ENCODE assay signal across 18 cellular contexts in the genomic region with DNA sequence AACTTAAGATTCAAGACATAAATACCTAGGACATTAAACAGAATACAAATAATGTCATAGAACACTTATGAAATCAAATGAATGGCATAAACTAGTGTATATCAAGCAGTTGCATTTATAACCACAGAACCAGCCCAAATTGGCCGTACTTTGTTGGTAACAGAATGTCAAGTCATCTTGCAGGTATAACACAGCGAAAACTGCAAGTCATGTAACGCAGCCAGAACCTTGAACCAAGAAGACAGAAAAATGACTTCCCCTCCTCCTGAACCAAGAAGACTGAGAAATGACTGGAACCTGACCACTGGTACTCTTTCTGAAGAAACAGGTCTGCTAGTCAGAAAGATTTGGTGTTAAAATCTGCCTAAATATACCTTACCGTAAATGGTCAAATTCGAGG. TPM values are rescaled to one million over a fixed set of nuclear protein-coding genes. Genes with fewer than 3 reads are reported as not detected.
A peak's percentile ranks its signal among the peaks of the same experiment; 100 is the strongest.
DNase-seq lines count a peak whose midpoint lies in the region; ATAC-seq, FAIRE-seq and TF ChIP-seq lines count a peak whose summit lies in the region.
"Had no signal": no experiment of that assay in that cellular context is flagged by ENCODE, and none has a peak within 500 bp of the region (broad histone marks: within the 10 kb centered on the region; RNA-seq: fewer than 3 reads in every experiment).

No MANE protein-coding gene starts in this region.

- TF ChIP-seq CTCF in HepG2 (CRISPR knock-in tag; IDR thresholded peaks at IDR 0.05) (no peak), right lobe of liver (IDR thresholded peaks at IDR 0.05) (no peak), Loucy (conservative IDR thresholded peaks at IDR 0.05; ENCODE audit: low read length) (no peak)

- peak overlapping the region; percentile 61 for H3K18ac ChIP-seq in mesendoderm (ENCODE audit: low read length)

- H2BK120ac ChIP-seq in mesendoderm (ENCODE audit: low read depth, low read length), result no peak overlapping the region

- H3K4me1 ChIP-seq in HepG2 (ENCODE audit: insufficient read depth, low read length) (no peaks in the 10 kb centered on the region), right lobe of liver (no peaks in the 10 kb centered on the region), Loucy (ENCODE audit: insufficient read depth, low read length, poor library complexity, severe bottlenecking) (no peaks in the 10 kb centered on the region), mesendoderm (ENCODE audit: control insufficient read depth, low read depth, low read length) (no peaks in the 10 kb centered on the region)
- H3K4me1 ChIP-seq: BLaER1 had no signal

- 59% methylated on average over 5 of the region's 5 CpGs for WGBS in HepG2 (ENCODE audit: low lambda C conversion rate)
- WGBS in right lobe of liver (ENCODE audit: insufficient coverage, low coverage, low lambda C conversion rate, missing lambda C conversion rate), result 76% methylated on average over 4 of the region's 5 CpGs
- WGBS in mesendoderm (ENCODE audit: extremely low coverage, insufficient coverage, low lambda C conversion rate), result no CpG with 5 or more reads among the region's 5 CpGs

- POLR2A ChIA-PET in HepG2 (lab: Yijun Ruan, JAX), result no interaction called here

- intact Hi-C loops in HepG2 (cut with micrococcal nuclease; ENCODE audit: unreplicated experiment) (no loop called here), right lobe of liver (cut with DNase I) (no loop called here), posterior vena cava (cut with DNase I) (no loop called here)

- no peak overlapping the region for H2AK5ac ChIP-seq in mesendoderm (ENCODE audit: low read length)

- H3K36me3 ChIP-seq in HepG2 (replicated peaks in 1 of 2; ENCODE audit: control insufficient read depth in 1 of 2, insufficient read depth in 2 of 2, low read length in 2 of 2) (no peaks in the 10 kb centered on the region), right lobe of liver (no peaks in the 10 kb centered on the region), Loucy (ENCODE audit: insufficient read depth, low read length) (no peaks in the 10 kb centered on the region), mesendoderm (ENCODE audit: control insufficient read depth, insufficient read depth, low read length) (no peaks in the 10 kb centered on the region)
- H3K36me3 ChIP-seq: BLaER1 had no signal

- TF ChIP-seq POLR2A in HepG2 (IDR thresholded peaks at IDR 0.05; ENCODE audit: insufficient read depth in 1 of 2, low read depth in 2 of 2, low read length in 2 of 2), result no peak
- no peak for TF ChIP-seq POLR2A in right lobe of liver (IDR thresholded peaks at IDR 0.05)

- H3F3A ChIP-seq in Loucy (ENCODE audit: low read depth), result no peaks in the 10 kb centered on the region

- H3K56ac ChIP-seq in mesendoderm (ENCODE audit: low read length), result no peak overlapping the region

- H3K27me3 ChIP-seq in HepG2 (ENCODE audit: control insufficient read depth in 1 of 2, insufficient read depth in 2 of 2, low read length in 2 of 2), result no peaks in the 10 kb centered on the region
- no peaks in the 10 kb centered on the region for H3K27me3 ChIP-seq in right lobe of liver
- no peaks in the 10 kb centered on the region for H3K27me3 ChIP-seq in Loucy (ENCODE audit: insufficient read depth, low read length, poor library complexity, severe bottlenecking)
- H3K27me3 ChIP-seq in mesendoderm (ENCODE audit: insufficient read depth, low read length, poor library complexity), result no peaks in the 10 kb centered on the region
- H3K27me3 ChIP-seq: BLaER1 had no signal

- no peak overlapping the region for H4K5ac ChIP-seq in mesendoderm (ENCODE audit: low read length)

- H3K27ac ChIP-seq in HepG2 (ENCODE audit: extremely low read length, insufficient read depth, low read length) (no peak overlapping the region), right lobe of liver (no peak overlapping the region), mesendoderm (ENCODE audit: low read depth, low read length) (no peak overlapping the region)
- H3K27ac ChIP-seq: BLaER1, C4-2B had no signal

- no peak overlapping the region for H2BK15ac ChIP-seq in mesendoderm (replicated peaks; ENCODE audit: low read depth)

- H3K9me3 ChIP-seq in HepG2 (ENCODE audit: low read length) (no peaks in the 10 kb centered on the region), right lobe of liver (no peaks in the 10 kb centered on the region), Loucy (ENCODE audit: insufficient read depth, low read depth, low read length) (no peaks in the 10 kb centered on the region)
- H3K9me3 ChIP-seq: BLaER1, Caco-2 had no signal

- H3K4me3 ChIP-seq in HepG2 (replicated peaks in 1 of 3; ENCODE audit: insufficient read depth in 1 of 3, low read depth in 2 of 3, low read length in 3 of 3), result no peak overlapping the region
- no peak overlapping the region for H3K4me3 ChIP-seq in right lobe of liver
- no peak overlapping the region for H3K4me3 ChIP-seq in Loucy (ENCODE audit: low read length, poor library complexity, severe bottlenecking)
- H3K4me3 ChIP-seq in mesendoderm (ENCODE audit: low read length), result no peak overlapping the region
- H3K4me3 ChIP-seq: BLaER1 had no signal

- H2AFZ ChIP-seq in HepG2 (ENCODE audit: low read length) (no peak overlapping the region), Loucy (ENCODE audit: low read length) (peak overlapping the region; percentile 9; the same call in 1 of the 2 replicates)

- FAIRE-seq in HepG2 (lab: Jason Lieb, UNC), result no peak
- no peak for FAIRE-seq in HTR-8/SVneo (lab: Jason Lieb, UNC)
- FAIRE-seq: G401.6, GM12892 had no signal

- no peak overlapping the region for H4K8ac ChIP-seq in mesendoderm (ENCODE audit: low read depth, low read length)

- DNase-seq in HepG2 (ENCODE audit: low spot score) (no peak), right lobe of liver (no peak), mesendoderm (no peak), HTR-8/SVneo (ENCODE audit: insufficient read length, low spot score) (no peak), posterior vena cava (ENCODE audit: low spot score) (no peak)
- DNase-seq: 8988T; Caco-2; CD4-positive, CD25-positive, alpha-beta regulatory T cell; CD8-positive, alpha-beta T cell; DMS153; DND-41; H9 had no signal

- no peak for TF ChIP-seq EP300 in HepG2 (IDR thresholded peaks at IDR 0.05; ENCODE audit: low read depth in 2 of 2, low read length in 2 of 2)
- no peak for TF ChIP-seq EP300 in HepG2 (CRISPR knock-in tag; IDR thresholded peaks at IDR 0.05; ENCODE audit: borderline replicate concordance)

- no peak overlapping the region for H2BK5ac ChIP-seq in mesendoderm (ENCODE audit: low read length)

- CTCF ChIA-PET in HepG2 (lab: Yijun Ruan, JAX; ENCODE audit: low intra/inter-chr PET ratio, low total read pairs), result no interaction called here

- H3K4ac ChIP-seq in mesendoderm (ENCODE audit: low read depth, low read length), result no peak overlapping the region

- H3K79me2 ChIP-seq in HepG2 (ENCODE audit: insufficient read depth, low read length) (no peaks in the 10 kb centered on the region), Loucy (ENCODE audit: insufficient read depth, low read length) (no peaks in the 10 kb centered on the region), mesendoderm (ENCODE audit: control insufficient read depth, insufficient read depth, low read length) (no peaks in the 10 kb centered on the region)

- no peak for TF ChIP-seq RAD21 in HepG2 (CRISPR knock-in tag; IDR thresholded peaks at IDR 0.05)

- H3K4me2 ChIP-seq in HepG2 (ENCODE audit: low read depth, low read length), result no peak overlapping the region
- H3K4me2 ChIP-seq in Loucy (ENCODE audit: low read depth, low read length, poor library complexity, severe bottlenecking), result no peak overlapping the region
- H3K4me2 ChIP-seq in mesendoderm (ENCODE audit: low read length), result no peak overlapping the region
- H3K4me2 ChIP-seq: BLaER1 had no signal

- in situ Hi-C loops in HepG2 (cut with HindIII; ENCODE audit: extremely low pct_ligation_motif_present, low pct_unique_long_range_greater_than_20kb), result no loop called here

- H3K23ac ChIP-seq in mesendoderm (ENCODE audit: low read length), result no peak overlapping the region

- H3K9ac ChIP-seq in HepG2 (ENCODE audit: insufficient read depth, low read depth, low read length), result no peak overlapping the region
- H3K9ac ChIP-seq in Loucy (ENCODE audit: low read depth, low read length, poor library complexity, severe bottlenecking), result no peak overlapping the region
- no peak overlapping the region for H3K9ac ChIP-seq in mesendoderm (ENCODE audit: low read length)
- H3K9ac ChIP-seq: BLaER1 had no signal

- no peaks in the 10 kb centered on the region for H3K79me1 ChIP-seq in mesendoderm (ENCODE audit: low read length)

- no TSS peak for BruUV-seq in HepG2 (replicated peaks; lab: Mats Ljungman, UMichigan)

- H4K20me1 ChIP-seq in HepG2 (ENCODE audit: insufficient read depth, low read length) (no peaks in the 10 kb centered on the region), Loucy (ENCODE audit: insufficient read depth, low read length, poor library complexity, severe bottlenecking) (no peaks in the 10 kb centered on the region)
- H4K20me1 ChIP-seq: BLaER1 had no signal

- H3K9me2 ChIP-seq in Loucy (replicated peaks; ENCODE audit: low read depth, low read length), result no peaks in the 10 kb centered on the region

- no peak for ATAC-seq in HepG2
- ATAC-seq in right lobe of liver, result no peak
- ATAC-seq: CD8-positive, alpha-beta T cell; HCT116 had no signal

RNA-seq across cellular contexts. Expression of gene ANKRD31, which starts 38.9 kb away (rescaled TPM):
- total RNA-seq in HepG2 (2016; rRNA removed; fragmentation: Illumina TruSeq; extraction: Trizol), result 0.08 and 0.09 TPM in 2 replicates
- total RNA-seq in HepG2 (2016; cell fraction: cytosol; rRNA removed; fragmentation: Illumina TruSeq; extraction: Trizol; ENCODE audit: low read depth), result under 0.01 and 0.10 TPM in 2 replicates
- 0.11 and 0.16 TPM in 2 replicates for total RNA-seq in HepG2 (2016; cell fraction: insoluble cytoplasmic fraction; rRNA removed; fragmentation: Illumina TruSeq; extraction: Trizol)
- total RNA-seq in HepG2 (2016; cell fraction: membrane; rRNA removed; fragmentation: Illumina TruSeq; extraction: Trizol), result 0.07 and 0.09 TPM in 2 replicates
- 0.16 and 0.28 TPM in 2 replicates for total RNA-seq in HepG2 (2016; cell fraction: nucleus; rRNA removed; fragmentation: Illumina TruSeq; extraction: Trizol)
- polyA plus RNA-seq in HepG2 (2011; rRNA removed), result 0.01 and 0.03 TPM in 2 replicates
- polyA plus RNA-seq in HepG2 (2011; cell fraction: cytosol; rRNA removed), result not detected in 2 replicates
- polyA plus RNA-seq in HepG2 (2011; cell fraction: nucleus; rRNA removed), result 0.03 TPM in 2 replicates
- polyA plus RNA-seq in HepG2 (2012), result 0.05 TPM in 2 replicates
- not detected in 2 replicates for polyA plus RNA-seq in HepG2 (2016; cell fraction: cytosol; fragmentation: Illumina TruSeq; extraction: Trizol; ENCODE audit: low read depth)
- polyA plus RNA-seq in HepG2 (2016; cell fraction: insoluble cytoplasmic fraction; fragmentation: Illumina TruSeq; extraction: Trizol; ENCODE audit: low read depth), result 0.05 and 0.07 TPM in 2 replicates
- polyA plus RNA-seq in HepG2 (2016; cell fraction: membrane; fragmentation: Illumina TruSeq; extraction: Trizol; ENCODE audit: low read depth), result not detected in 2 replicates
- polyA plus RNA-seq in HepG2 (2016; cell fraction: nucleus; fragmentation: Illumina TruSeq; extraction: Trizol; ENCODE audit: insufficient read depth, low read depth), result 0.07 and 0.12 TPM in 2 replicates
- polyA minus RNA-seq in HepG2 (2011; rRNA and poly(A)+ RNA removed; ENCODE audit: low replicate concordance), result not detected in 2 replicates
- polyA minus RNA-seq in HepG2 (2011; cell fraction: cytosol; rRNA and poly(A)+ RNA removed), result not detected in 2 replicates
- 0.50 and 0.52 TPM in 2 replicates for polyA minus RNA-seq in HepG2 (2011; cell fraction: nucleus; rRNA and poly(A)+ RNA removed)
- under 1 TPM in 5 of 6 experiments, not detected in 1; 0.02 to 0.15 (median 0.12) TPM for total RNA-seq in right lobe of liver
- polyA plus RNA-seq in mesendoderm (2013, experiment 1 of 2), result 0.13 TPM
- polyA plus RNA-seq in mesendoderm (2013, experiment 2 of 2), result 0.15 TPM
- under 1 TPM; 0.19 to 0.42 TPM for total RNA-seq in posterior vena cava
